ENCODE assay signal across 8 cellular contexts in the genomic region with DNA sequence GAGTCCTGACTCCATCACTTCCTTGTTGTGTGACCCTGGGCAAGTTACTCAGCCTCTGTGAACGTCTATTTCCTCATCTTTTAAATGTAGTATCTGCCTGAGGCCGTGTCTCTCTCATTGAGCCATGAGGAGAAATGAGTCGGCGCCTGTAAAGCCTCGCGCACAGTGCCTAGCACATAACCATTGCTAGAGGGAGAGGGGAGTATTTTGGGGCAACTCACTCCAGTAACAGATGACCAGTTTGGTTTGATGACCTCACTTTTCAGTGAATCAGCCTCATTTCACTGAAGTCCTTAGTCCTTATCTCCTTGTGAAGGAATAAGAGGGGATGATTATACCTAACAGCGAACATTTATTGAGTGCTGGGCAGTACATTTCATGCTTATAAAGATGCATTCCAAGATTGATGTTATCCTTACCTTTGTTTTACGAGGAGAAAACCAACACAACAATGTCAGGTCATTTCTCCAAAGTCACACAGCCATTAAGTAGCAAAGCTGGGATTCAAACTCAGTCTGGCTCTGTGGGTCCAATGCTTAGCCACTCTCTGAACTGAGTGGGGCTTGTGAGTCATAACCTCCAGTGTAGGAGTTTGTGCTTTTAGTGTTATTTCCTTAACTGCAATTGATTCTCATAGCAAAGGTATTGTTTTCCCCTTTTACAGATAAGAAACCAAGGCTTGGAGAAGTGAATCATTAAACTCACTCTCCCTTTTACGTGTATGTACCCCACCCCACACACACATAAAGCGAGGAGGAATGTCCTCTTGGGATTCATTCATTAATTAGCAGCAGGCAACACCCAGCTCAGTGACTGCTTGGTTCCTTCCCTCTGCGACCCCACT. TPM values are rescaled to one million over a fixed set of nuclear protein-coding genes. Genes with fewer than 3 reads are reported as not detected.
DNase-seq lines count a peak whose midpoint lies in the region; ATAC-seq and TF ChIP-seq lines count a peak whose summit lies in the region.

No MANE protein-coding gene starts in this region.

- no peaks in the 10 kb centered on the region for H3F3A ChIP-seq in MM.1S (ENCODE audit: insufficient read depth, low read length)

- no peaks in the 10 kb centered on the region for H4K20me1 ChIP-seq in MM.1S (ENCODE audit: insufficient read depth, low read length)

- no peaks in the 10 kb centered on the region for H3K9me3 ChIP-seq in vagina
- no peaks in the 10 kb centered on the region for H3K9me3 ChIP-seq in upper lobe of left lung
- no peaks in the 10 kb centered on the region for H3K9me3 ChIP-seq in MM.1S (replicated peaks; ENCODE audit: insufficient read depth, low read length)

- no peak overlapping the region for H3K4me2 ChIP-seq in MM.1S (ENCODE audit: low read depth, low read length)

- H2AFZ ChIP-seq in MM.1S (ENCODE audit: low read length) = no peak overlapping the region

- H3K4me3 ChIP-seq in HFF-Myc (replicated peaks; ENCODE audit: low read depth, low read length) (no peak overlapping the region), vagina (no peak overlapping the region), upper lobe of left lung (no peak overlapping the region), MM.1S (ENCODE audit: low read length) (no peak overlapping the region)

- H3K27me3 ChIP-seq in vagina (no peaks in the 10 kb centered on the region), upper lobe of left lung (no peaks in the 10 kb centered on the region), MM.1S (replicated peaks; ENCODE audit: insufficient read depth, low read length) (no peaks in the 10 kb centered on the region)

- H3K36me3 ChIP-seq in vagina (peaks cover 0 to 12% of the 10 kb centered on the region in 2 donors), upper lobe of left lung (peaks cover 0 to 11% (median 0%) of the 10 kb centered on the region in 4 donors), MM.1S (replicated peaks; ENCODE audit: insufficient read depth, low read length) (no peaks in the 10 kb centered on the region)

- TF ChIP-seq CTCF in HFF-Myc (IDR thresholded peaks at IDR 0.05; ENCODE audit: low read depth, low read length, missing control alignments) (no peak), vagina (IDR thresholded peaks at IDR 0.05) (no peak), upper lobe of left lung (IDR thresholded peaks at IDR 0.05) (no peak), MM.1S (IDR thresholded peaks at IDR 0.05; ENCODE audit: low read length) (no peak)

- ATAC-seq in upper lobe of left lung (ENCODE audit: low FRiP score in 2 of 2) (no peak), HG03025 (IDR thresholded peaks at IDR 0.05; ENCODE audit: low FRiP score, unreplicated experiment) (no peak)

- TF ChIP-seq POLR2A in vagina (IDR thresholded peaks at IDR 0.05) = no peak
- no peak for TF ChIP-seq POLR2A in upper lobe of left lung (IDR thresholded peaks at IDR 0.05)

- DNase-seq in AG20443 (ENCODE audit: low spot score) (peak; percentile 80), HFF-Myc (ENCODE audit: extremely low read depth, low read depth) (peak; percentile 24), UCSD-AML1 (lab: John Stamatoyannopoulos, UW; ENCODE audit: unreplicated experiment) (peak; percentile 29), hepatic stellate cell (ENCODE audit: low spot score) (peak; percentile 48), vagina (ENCODE audit: extremely low spot score in 2 of 2) (no peak), upper lobe of left lung (no peak), MM.1S (no peak)

- 67 to 69% methylated on average over 11 of the region's 11 CpGs for WGBS in upper lobe of left lung, 2 donors

- H3K9ac ChIP-seq in MM.1S (ENCODE audit: low read length) = no peak overlapping the region

- TF ChIP-seq EP300 in upper lobe of left lung (IDR thresholded peaks at IDR 0.05) = no peak

- H3K27ac ChIP-seq in vagina (peak overlapping the region; percentile 46), upper lobe of left lung (peak overlapping the region in 1 of 4 donors; percentile 1), MM.1S (ENCODE audit: low read length) (no peak overlapping the region)

- intact Hi-C loops in vagina (cut with DNase I) = no loop called here

- no peaks in the 10 kb centered on the region for H3K9me2 ChIP-seq in MM.1S (replicated peaks; ENCODE audit: insufficient read depth, low read length)

- no peaks in the 10 kb centered on the region for H3K79me2 ChIP-seq in MM.1S (ENCODE audit: low read length)

- H3K4me1 ChIP-seq in vagina = peaks cover 13% of the 10 kb centered on the region
- peaks cover 5 to 14% (median 8%) of the 10 kb centered on the region in 4 donors for H3K4me1 ChIP-seq in upper lobe of left lung
- no peaks in the 10 kb centered on the region for H3K4me1 ChIP-seq in MM.1S (ENCODE audit: low read length)

RNA-seq across cellular contexts. Expression of gene KCNC4, which starts 25.9 kb away (rescaled TPM):
- total RNA-seq in vagina (10.1 TPM), upper lobe of left lung (10 to 100 TPM in 1 of 6 donors, 1 to 10 TPM in 5; 2.5 to 11.9 (median 4.4) TPM)

Comparison
In these comparisons a context has a peak if more than half of its experiments do, and no peak if none do; other contexts are left out.
1. DNase-seq: peak in AG20443 (single experiment), HFF-Myc (single experiment), UCSD-AML1 (single experiment) and hepatic stellate cell (single experiment); none in vagina (0 of 2), upper lobe of left lung (0 of 2) and MM.1S (single experiment).